In genomic region chr19:7703332-7703731, GRCh38 we compare ENCODE assay signal across 18 cellular contexts. TPM values are rescaled to one million over a fixed set of nuclear protein-coding genes. Genes with fewer than 3 reads are reported as not detected.
"Had no signal": no experiment of that assay in that cellular context is flagged by ENCODE, and none has a peak within 500 bp of the region (broad histone marks: within the 10 kb centered on the region; RNA-seq: fewer than 3 reads in every experiment).

No MANE protein-coding gene starts in this region.

- H3K36me3 Mint-ChIP-seq: natural killer cell had no signal

- H3K4me3 ChIP-seq: breast epithelium, dorsolateral prefrontal cortex, ovary, sigmoid colon had no signal

- H3K27me3 Mint-ChIP-seq: stimulated activated naive CD8-positive, alpha-beta T cell treated with anti-CD3 and anti-CD28 coated beads, Interleukin-15, Interleukin-2, amounts not matched to agents 100 ng/mL and 50 ng/mL, for 24 hours had no signal

- H3K9me3 ChIP-seq: breast epithelium, ovary, sigmoid colon had no signal

- H3K36me3 ChIP-seq: breast epithelium, ovary, sigmoid colon had no signal

- H3K4me3 Mint-ChIP-seq: natural killer cell; stimulated activated naive CD8-positive, alpha-beta T cell treated with anti-CD3 and anti-CD28 coated beads, Interleukin-15, Interleukin-2, amounts not matched to agents 100 ng/mL and 50 ng/mL, for 24 hours had no signal

- H3K9me3 Mint-ChIP-seq: natural killer cell; stimulated activated naive CD8-positive, alpha-beta T cell treated with anti-CD3 and anti-CD28 coated beads, Interleukin-15, Interleukin-2, amounts not matched to agents 100 ng/mL and 50 ng/mL, for 24 hours had no signal

- H3K27ac ChIP-seq: breast epithelium, dorsolateral prefrontal cortex, ovary, sigmoid colon had no signal

- H3K27me3 ChIP-seq: ovary had no signal

- H3K4me1 ChIP-seq: breast epithelium, sigmoid colon had no signal

- DNase-seq: activated CD4-positive, alpha-beta T cell treated with anti-CD3 and anti-CD28 coated beads for 4 hours; activated effector memory CD4-positive, alpha-beta T cell treated with Interleukin-2 at 50 U/mL for 16 hours; aorta; dorsolateral prefrontal cortex; glutamatergic neuron; natural killer cell; ovary; sigmoid colon; stimulated activated CD4-positive, alpha-beta T cell treated with anti-CD3 and anti-CD28 coated beads, Interleukin-12 subunit alpha, Interleukin-12 subunit beta, amount 100 ng/mL, for 4 hours; T1000 had no signal

- ATAC-seq: esophagus mucosa, natural killer cell had no signal

RNA-seq across cellular contexts. Expression of gene FCER2, which starts 1.4 kb away (rescaled TPM):
- total RNA-seq: lower leg skin, ureter had no signal
- polyA plus RNA-seq: aorta had no signal

RNA-seq across cellular contexts. Expression of gene MCEMP1, which starts 26.4 kb away (rescaled TPM):
- total RNA-seq: activated CD8-positive, alpha-beta memory T cell treated with anti-CD3 and anti-CD28 coated beads for 36 hours; cerebellum; lower leg skin; temporal lobe; ureter had no signal

RNA-seq across cellular contexts. Expression of gene CLEC4G, which starts 28.6 kb away (rescaled TPM):
- total RNA-seq: activated CD8-positive, alpha-beta memory T cell treated with anti-CD3 and anti-CD28 coated beads for 36 hours; esophagus mucosa; natural killer cell had no signal

RNA-seq across cellular contexts. Expression of gene RETN, which starts 34.5 kb away (rescaled TPM):
- total RNA-seq: activated CD8-positive, alpha-beta memory T cell treated with anti-CD3 and anti-CD28 coated beads for 36 hours; aorta; breast epithelium; esophagus mucosa; lower leg skin; sigmoid colon; ureter had no signal
